ENCODE assay signal across 8 cellular contexts in genomic region chr20:38658879-38659612, GRCh38. TPM values are rescaled to one million over a fixed set of nuclear protein-coding genes. Genes with fewer than 3 reads are reported as not detected.
DNase-seq lines count a peak whose midpoint lies in the region; ATAC-seq and TF ChIP-seq lines count a peak whose summit lies in the region.
"Had no signal": no experiment of that assay in that cellular context is flagged by ENCODE, and none has a peak within 500 bp of the region (broad histone marks: within the 10 kb centered on the region; RNA-seq: fewer than 3 reads in every experiment).

No MANE protein-coding gene starts in this region.

- TF ChIP-seq CTCF in GM12873 (IDR thresholded peaks at IDR 0.05; ENCODE audit: insufficient read depth, low read depth, low read length, missing control alignments), result peak; percentile 79
- peak; percentile 80 for TF ChIP-seq CTCF in WTC11 (IDR thresholded peaks at IDR 0.05)
- TF ChIP-seq CTCF in endodermal cell (conservative IDR thresholded peaks at IDR 0.05), result peak; percentile 89
- peak; percentile 70 for TF ChIP-seq CTCF in nephron progenitor cell (IDR thresholded peaks at IDR 0.05)

- no peaks in the 10 kb centered on the region for H3K9me3 ChIP-seq in endodermal cell (ENCODE audit: control insufficient read depth, low read length)

- H3K4me1 Mint-ChIP-seq in WTC11, result peaks cover 17% of the 10 kb centered on the region
- H3K4me1 Mint-ChIP-seq in endodermal cell, result no peaks in the 10 kb centered on the region
- H3K4me1 Mint-ChIP-seq in nephron progenitor cell, result no peaks in the 10 kb centered on the region

- H3K9ac ChIP-seq in endodermal cell (ENCODE audit: extremely low read depth, low read length, poor library complexity, severe bottlenecking), result no peak overlapping the region

- 6 to 19% methylated on average over 3 to 7 of the region's 10 CpGs for WGBS in endodermal cell (ENCODE audit: insufficient coverage in 1 of 2, insufficient read length in 1 of 2), 2 experiments

- no peak overlapping the region for H3K4me3 ChIP-seq in endodermal cell (ENCODE audit: low read length)

- H3K9me3 Mint-ChIP-seq in WTC11 (peaks cover 4% of the 10 kb centered on the region), endodermal cell (peaks cover under 1% of the 10 kb centered on the region), nephron progenitor cell (no peaks in the 10 kb centered on the region)
- H3K9me3 Mint-ChIP-seq: T-helper 1 cell treated with Interleukin-12 subunit alpha and Interleukin-12 subunit beta and Interleukin-4 antibody, amounts not matched to agents 30 μg/mL and 1 μg/mL, for 36 hours had no signal

- H3K27ac ChIP-seq in endodermal cell (ENCODE audit: low read depth, low read length), result no peak overlapping the region

- H3K36me3 Mint-ChIP-seq in WTC11, result no peaks in the 10 kb centered on the region
- H3K36me3 Mint-ChIP-seq in endodermal cell (ENCODE audit: low read depth), result no peaks in the 10 kb centered on the region
- no peaks in the 10 kb centered on the region for H3K36me3 Mint-ChIP-seq in nephron progenitor cell (ENCODE audit: low read depth)

- H3K27me3 Mint-ChIP-seq in WTC11 (ENCODE audit: low read depth), result peaks cover 54% of the 10 kb centered on the region
- peaks cover 47% of the 10 kb centered on the region for H3K27me3 Mint-ChIP-seq in endodermal cell (ENCODE audit: insufficient read depth)
- H3K27me3 Mint-ChIP-seq in nephron progenitor cell (ENCODE audit: low read depth, poor library complexity), result peaks cover 84% of the 10 kb centered on the region

- no peaks in the 10 kb centered on the region for H3K4me1 ChIP-seq in endodermal cell (ENCODE audit: control insufficient read depth, insufficient read depth, low read length)

- H3K27ac Mint-ChIP-seq in WTC11 (no peak overlapping the region), endodermal cell (no peak overlapping the region), nephron progenitor cell (no peak overlapping the region)
- H3K27ac Mint-ChIP-seq: T-helper 1 cell treated with Interleukin-12 subunit alpha and Interleukin-12 subunit beta and Interleukin-4 antibody, amounts not matched to agents 30 μg/mL and 1 μg/mL, for 36 hours had no signal

- no peaks in the 10 kb centered on the region for H3K36me3 ChIP-seq in endodermal cell (ENCODE audit: control insufficient read depth, insufficient read depth, low read length)

- POLR2A ChIA-PET in WTC11 (lab: Charles Lee), result no interaction called here

- no peaks in the 10 kb centered on the region for H3K27me3 ChIP-seq in endodermal cell (ENCODE audit: control insufficient read depth, insufficient read depth, low read length, poor library complexity, severe bottlenecking)

- peak; percentile 37 for DNase-seq in LoVo (ENCODE audit: low spot score)
- peak; percentile 76 for DNase-seq in WTC11 (ENCODE audit: low spot score)
- DNase-seq in endodermal cell, result peak; percentile 93
- DNase-seq in nephron progenitor cell, result peak; percentile 49
- DNase-seq in NCI-H2171 treated with DMSO at 0.1 percent for 48 hours (lab: John Stamatoyannopoulos, UW), result no peak

- peak; percentile 99 for ATAC-seq in WTC11
- ATAC-seq in GM19397 (IDR thresholded peaks at IDR 0.05; ENCODE audit: unreplicated experiment), result no peak

- no peak overlapping the region for H3K4me3 Mint-ChIP-seq in WTC11
- no peak overlapping the region for H3K4me3 Mint-ChIP-seq in endodermal cell
- H3K4me3 Mint-ChIP-seq in nephron progenitor cell, result no peak overlapping the region
- H3K4me3 Mint-ChIP-seq: T-helper 1 cell treated with Interleukin-12 subunit alpha and Interleukin-12 subunit beta and Interleukin-4 antibody, amounts not matched to agents 30 μg/mL and 1 μg/mL, for 36 hours had no signal

- CTCF ChIA-PET in WTC11 (lab: Charles Lee), result interaction anchor here (0.6 to 4.1 kb wide), 58 partner anchors 9 to 666 kb away, joined by 3 to 161 read pairs (median 5); partner anchors contain the start of genes ACTR5, ADIG, DHX35 and PPP1R16B

TF ChIP-seq in WTC11, 78 proteins besides CTCF, POLR2A, EP300 and RAD21:
- TF ChIP-seq ZNF263 (CRISPR knock-in tag; IDR thresholded peaks at IDR 0.05; ENCODE audit: low read depth) (peak; percentile 87), ZBTB21 (CRISPR knock-in tag; IDR thresholded peaks at IDR 0.05; ENCODE audit: borderline replicate concordance) (no peak), PREB (CRISPR knock-in tag; IDR thresholded peaks at IDR 0.05; ENCODE audit: borderline replicate concordance) (no peak), MLX (CRISPR knock-in tag; IDR thresholded peaks at IDR 0.05) (no peak), SMAD3 (CRISPR knock-in tag; IDR thresholded peaks at IDR 0.05; ENCODE audit: borderline replicate concordance) (no peak)

RNA-seq across cellular contexts. Expression of gene ARHGAP40, which starts 57.4 kb away (rescaled TPM):
- total RNA-seq in WTC11 (2021) (0.46 to 0.72 TPM (median 0.60 TPM) in 3 replicates), endodermal cell (10 to 100 TPM in 1 of 2 donors, 1 to 10 TPM in 1; 5.5 to 18.5 TPM)
- 2.4 TPM for polyA plus RNA-seq in endodermal cell (2013, experiment 1 of 2)
- polyA plus RNA-seq in endodermal cell (2013, experiment 2 of 2), result 4.3 TPM
